9 cellular contexts compared by ENCODE assay signal in genomic region chrX:44997282-44997813, GRCh38.
DNase-seq lines count a peak whose midpoint lies in the region; ATAC-seq, FAIRE-seq and TF ChIP-seq lines count a peak whose summit lies in the region.
"Had no signal": no experiment of that assay in that cellular context is flagged by ENCODE, and none has a peak within 500 bp of the region (broad histone marks: within the 10 kb centered on the region; RNA-seq: fewer than 3 reads in every experiment).

No MANE protein-coding gene starts in this region.

- peak overlapping the region; percentile 42 for H3K27ac ChIP-seq in cardiac muscle cell
- no peak overlapping the region for H3K27ac ChIP-seq in left ventricle myocardium inferior (replicated peaks)
- no peak overlapping the region for H3K27ac ChIP-seq in thyroid gland

- peaks cover 3% of the 10 kb centered on the region for H3K36me3 ChIP-seq in cardiac muscle cell
- H3K36me3 ChIP-seq in left ventricle myocardium inferior = no peaks in the 10 kb centered on the region
- no peaks in the 10 kb centered on the region for H3K36me3 ChIP-seq in thyroid gland

- H3K27me3 ChIP-seq in cardiac muscle cell = no peaks in the 10 kb centered on the region
- no peaks in the 10 kb centered on the region for H3K27me3 ChIP-seq in left ventricle myocardium inferior (ENCODE audit: low read depth)
- no peaks in the 10 kb centered on the region for H3K27me3 ChIP-seq in thyroid gland

- intact Hi-C loops in left ventricle myocardium inferior (cut with micrococcal nuclease) (no loop called here), left colon (cut with DNase I, micrococcal nuclease) (no loop called here), thyroid gland (cut with DNase I) (no loop called here)

- TF ChIP-seq CTCF in cardiac muscle cell (IDR thresholded peaks at IDR 0.05; ENCODE audit: low read depth, low read length) (no peak), left ventricle myocardium inferior (IDR thresholded peaks at IDR 0.05; ENCODE audit: borderline replicate concordance) (no peak), thyroid gland (IDR thresholded peaks at IDR 0.05) (no peak)

- ATAC-seq in left colon (peak; percentile 41), GM21723 (IDR thresholded peaks at IDR 0.05; ENCODE audit: unreplicated experiment) (no peak)

- WGBS in thyroid gland, 2 donors = 76 to 87% methylated on average over 5 to 7 of the region's 10 CpGs

- H3K4me3 ChIP-seq in cardiac muscle cell (no peak overlapping the region), left ventricle myocardium inferior (no peak overlapping the region), thyroid gland (replicated peaks in 1 of 3) (no peak overlapping the region)

- FAIRE-seq in RCC 7860 (lab: Jason Lieb, UNC) = no peak

- no peaks in the 10 kb centered on the region for H3K9me3 ChIP-seq in cardiac muscle cell (ENCODE audit: low read depth)
- H3K9me3 ChIP-seq in left ventricle myocardium inferior (replicated peaks) = no peaks in the 10 kb centered on the region
- H3K9me3 ChIP-seq in thyroid gland = no peaks in the 10 kb centered on the region

- no peak for DNase-seq in cardiac muscle cell (ENCODE audit: low read depth in 1 of 2, low spot score in 1 of 2)
- DNase-seq in left ventricle myocardium inferior = no peak
- DNase-seq in NOMO-1 treated with dmso at 0.1 percent for 144 hours (lab: John Stamatoyannopoulos, UW; ENCODE audit: unreplicated experiment) = peak; percentile 79
- peak in 1 of 2 donors; percentile 22 for DNase-seq in left colon
- DNase-seq in RCC 7860 (ENCODE audit: low spot score) = no peak
- DNase-seq in thyroid gland = no peak
- no peak for DNase-seq in hippocampal formation (lab: John Stamatoyannopoulos, UW)
- DNase-seq: NCI-H345 had no signal

- H3K4me1 ChIP-seq in cardiac muscle cell (ENCODE audit: low read depth) = peaks cover 8% of the 10 kb centered on the region
- peaks cover 41% of the 10 kb centered on the region for H3K4me1 ChIP-seq in left ventricle myocardium inferior
- peaks cover 0 to 6% of the 10 kb centered on the region in 2 donors for H3K4me1 ChIP-seq in thyroid gland

- no peak for TF ChIP-seq POLR2A in thyroid gland (IDR thresholded peaks at IDR 0.05)
